10 cellular contexts compared by ENCODE assay signal in genomic region chr1:210236840-210237409, GRCh38. TPM values are rescaled to one million over a fixed set of nuclear protein-coding genes. Genes with fewer than 3 reads are reported as not detected.
DNase-seq lines count a peak whose midpoint lies in the region; ATAC-seq, FAIRE-seq and TF ChIP-seq lines count a peak whose summit lies in the region.
"Had no signal": no experiment of that assay in that cellular context is flagged by ENCODE, and none has a peak within 500 bp of the region (broad histone marks: within the 10 kb centered on the region; RNA-seq: fewer than 3 reads in every experiment).

No MANE protein-coding gene starts in this region.

- H3K4me3 ChIP-seq in GM12878 (no peak overlapping the region), right cardiac atrium (ENCODE audit: low read length) (peak overlapping the region; percentile 36), psoas muscle (no peak overlapping the region)

- intact Hi-C loops in GM12878 (cut with micrococcal nuclease; ENCODE audit: unreplicated experiment) (no loop called here), right cardiac atrium (cut with DNase I) (loop anchor here in 1 of 4 donors (10.0 kb wide), 1 partner anchor 58 kb away; no protein-coding TSS in a partner anchor), psoas muscle (cut with DNase I) (loop anchor here in 1 of 2 donors (5.0 kb wide), 1 partner anchor 70 kb away; no protein-coding TSS in a partner anchor)

- WGBS in GM12878 (ENCODE audit: insufficient coverage, insufficient replicate concordance, low lambda C conversion rate, missing lambda C conversion rate), result 11% methylated on average over 10 of the region's 10 CpGs
- WGBS in right cardiac atrium, result 19% methylated on average over 10 of the region's 10 CpGs
- WGBS in psoas muscle, 3 donors, result 49 to 52% (median 50%) methylated on average over 10 of the region's 10 CpGs

- H3K27ac ChIP-seq in GM12878 (ENCODE audit: control insufficient read depth, insufficient read depth) (no peak overlapping the region), right cardiac atrium (ENCODE audit: low read length) (peak overlapping the region; percentile 74), psoas muscle (peak overlapping the region; percentile 41)

- H3K4me1 ChIP-seq in GM12878 (ENCODE audit: control insufficient read depth, insufficient read depth, low read length), result no peaks in the 10 kb centered on the region
- peaks cover 5% of the 10 kb centered on the region for H3K4me1 ChIP-seq in right cardiac atrium (ENCODE audit: control insufficient read depth, insufficient read depth, low read length)
- H3K4me1 ChIP-seq in psoas muscle, result peaks cover 15% of the 10 kb centered on the region

- TF ChIP-seq EP300 in GM12878 (IDR thresholded peaks at IDR 0.05; ENCODE audit: borderline replicate concordance in 1 of 2, control insufficient read depth in 1 of 2, low read depth in 2 of 2, low read length in 2 of 2), result no peak

- no peak for FAIRE-seq in GM12878 (lab: Jason Lieb, UNC)

- DNase-seq in C1 segment of cervical spinal cord (lab: John Stamatoyannopoulos, UW) (peak in 11 of 14 donors; percentile 28 to 77 (median 62)), GM12878 (ENCODE audit: low read depth, low spot score) (no peak), right cardiac atrium (peak; percentile 85 to 91 (median 86)), psoas muscle (peak; percentile 40 to 68), NCI-H524 treated with DMSO at 0.1 percent for 48 hours (lab: John Stamatoyannopoulos, UW) (no peak)
- DNase-seq in stimulated activated CD4-positive, alpha-beta T cell treated with anti-CD3 and anti-CD28 coated beads, Interleukin-4, amount 100 ng/mL, for 4 hours, result no peak
- DNase-seq: CD4-positive, alpha-beta memory T cell; erythroblast had no signal

- CTCF ChIA-PET in GM12878 (lab: Yijun Ruan, JAX), result no interaction called here

- no peak for TF ChIP-seq POLR2A in GM12878 (IDR thresholded peaks at IDR 0.05; ENCODE audit: low read depth, low read length)

- TF ChIP-seq CTCF in GM12878 (IDR thresholded peaks at IDR 0.05 in 2 of 3, conservative IDR thresholded peaks at IDR 0.05 in 1 of 3; ENCODE audit: control insufficient read depth in 2 of 3, extremely low read depth in 1 of 3, insufficient read depth in 1 of 3, low read depth in 3 of 3, low read length in 3 of 3) (no peak), psoas muscle (IDR thresholded peaks at IDR 0.05) (no peak)

- peak; percentile 23 for ATAC-seq in GM12878
- peak; percentile 92 to 94 for ATAC-seq in right cardiac atrium
- ATAC-seq in psoas muscle, result peak; percentile 29 to 47 (median 42)
- ATAC-seq in HG02623 (IDR thresholded peaks at IDR 0.05; ENCODE audit: unreplicated experiment), result no peak
- no peak for ATAC-seq in HG03521 (IDR thresholded peaks at IDR 0.05; ENCODE audit: unreplicated experiment)

- TF ChIP-seq RAD21 in GM12878 (IDR thresholded peaks at IDR 0.05; ENCODE audit: insufficient read depth, low read depth, low read length), result no peak

- no peaks in the 10 kb centered on the region for H4K20me1 ChIP-seq in GM12878 (ENCODE audit: control insufficient read depth, insufficient read depth)

- H3K9me3 ChIP-seq in GM12878 (replicated peaks; ENCODE audit: control insufficient read depth, insufficient read depth, low read length), result no peaks in the 10 kb centered on the region
- H3K9me3 ChIP-seq in right cardiac atrium (ENCODE audit: control insufficient read depth, low read length), result no peaks in the 10 kb centered on the region
- no peaks in the 10 kb centered on the region for H3K9me3 ChIP-seq in psoas muscle

- RAD21 ChIA-PET in GM12878 (lab: Charles Lee; ENCODE audit: unreplicated experiment), result no interaction called here

- BruUV-seq in GM12878 (replicated peaks; lab: Mats Ljungman, UMichigan), result no TSS peak

- H3K27me3 ChIP-seq in GM12878 (replicated peaks in 1 of 2; ENCODE audit: control insufficient read depth in 2 of 2, insufficient read depth in 2 of 2, low read length in 1 of 2) (peaks cover 0 to 8% of the 10 kb centered on the region in 2 experiments), right cardiac atrium (ENCODE audit: control insufficient read depth, insufficient read depth) (no peaks in the 10 kb centered on the region), psoas muscle (ENCODE audit: insufficient read depth in 3 of 3, low read length in 2 of 3) (peaks cover 3 to 50% (median 12%) of the 10 kb centered on the region in 3 donors)

- in situ Hi-C loops in GM12878 (cut with MboI), result no loop called here

- no peaks in the 10 kb centered on the region for H3K79me2 ChIP-seq in GM12878 (ENCODE audit: control insufficient read depth, insufficient read depth, low read length)

- no peak overlapping the region for H3K9ac ChIP-seq in GM12878 (ENCODE audit: control insufficient read depth, insufficient read depth, low read length)

- POLR2A ChIA-PET in GM12878 (lab: Charles Lee), result no interaction called here

- SMC1A ChIA-PET in GM12878 (lab: Charles Lee; ENCODE audit: uncharacterized antibody, unreplicated experiment), result no interaction called here

- no peak overlapping the region for H2AFZ ChIP-seq in GM12878 (ENCODE audit: control insufficient read depth, low read depth, low read length)

- H3K36me3 ChIP-seq in GM12878 (ENCODE audit: control insufficient read depth in 2 of 2, insufficient read depth in 2 of 2, low read length in 1 of 2), result no peaks in the 10 kb centered on the region
- H3K36me3 ChIP-seq in psoas muscle (ENCODE audit: insufficient read depth in 1 of 2, low read depth in 1 of 2), result no peaks in the 10 kb centered on the region

- H3K4me2 ChIP-seq in GM12878 (ENCODE audit: control insufficient read depth, insufficient read depth), result no peak overlapping the region

TF ChIP-seq in GM12878, 131 proteins besides CTCF, POLR2A, EP300 and RAD21 (continues in another document):
- TF ChIP-seq PML (IDR thresholded peaks at IDR 0.05; ENCODE audit: low read length) (no peak), HSF1 (IDR thresholded peaks at IDR 0.05; ENCODE audit: low read depth, low read length) (no peak), PKNOX1 (IDR thresholded peaks at IDR 0.05) (no peak), NFYA (IDR thresholded peaks at IDR 0.05; ENCODE audit: borderline replicate concordance, low read depth, low read length) (no peak), JUND (IDR thresholded peaks at IDR 0.05; ENCODE audit: low read depth, low read length) (no peak), POU2F2 (IDR thresholded peaks at IDR 0.05; ENCODE audit: borderline replicate concordance, low read depth, low read length) (no peak), SUZ12 (IDR thresholded peaks at IDR 0.05; ENCODE audit: unreplicated experiment) (no peak), BCL3 (IDR thresholded peaks at IDR 0.05; ENCODE audit: borderline replicate concordance, insufficient read depth, low read depth, low read length, poor library complexity, severe bottlenecking) (no peak), ZNF24 (IDR thresholded peaks at IDR 0.05) (no peak)

RNA-seq across cellular contexts. Expression of gene SERTAD4, which starts 4.3 kb away (rescaled TPM):
- not detected in 2 replicates for total RNA-seq in GM12878 (2013; cell fraction: nucleolus; rRNA removed)
- total RNA-seq in GM12878 (2014; rRNA removed) (not detected in 2 replicates), GM12878 (2014; rRNA removed; fragmentation: Illumina TruSeq; extraction: Trizol) (not detected in 2 replicates), GM12878 (2021) (not detected in 2 replicates), right cardiac atrium (10 to 100 TPM in 3 of 4 donors, 1 to 10 TPM in 1; 9.5 to 16.4 (median 13.0) TPM), psoas muscle (1 to 10 TPM in 1 of 4 donors, under 1 TPM in 3; 0.17 to 1.3 (median 0.36) TPM)
- not detected for polyA plus RNA-seq in GM12878 (2011; ENCODE audit: low read depth)
- polyA plus RNA-seq in GM12878 (2011; rRNA removed) (not detected in 2 replicates), GM12878 (2014; fragmentation: Illumina TruSeq; extraction: Trizol) (not detected in 2 replicates), GM12878 (2014; fragmentation: Nextera tagmentation; extraction: Ambion mirVana) (not detected), GM12878 (2014; rRNA removed) (not detected in 2 replicates), GM12878 (2016; fragmentation: Nextera tagmentation; extraction: Ambion mirVana) (not detected), right cardiac atrium (1.9 TPM), psoas muscle (under 1 TPM; 0.12 to 0.25 (median 0.18) TPM)
- polyA plus RNA-seq in GM12878 (2011; cell fraction: cytosol; rRNA removed), result not detected in 2 replicates
- polyA plus RNA-seq in GM12878 (2011; cell fraction: nucleus; rRNA removed), result not detected in 2 replicates
- not detected in 2 replicates for polyA plus RNA-seq in GM12878 (2012)
- polyA minus RNA-seq in GM12878 (2011; rRNA and poly(A)+ RNA removed), result not detected in 2 replicates
- polyA minus RNA-seq in GM12878 (2011; cell fraction: cytosol; rRNA and poly(A)+ RNA removed), result not detected in 2 replicates
- not detected in 2 replicates for polyA minus RNA-seq in GM12878 (2011; cell fraction: nucleus; rRNA and poly(A)+ RNA removed)
- total RNA-seq: CD4-positive, alpha-beta memory T cell had no signal
- polyA plus RNA-seq: CD4-positive, alpha-beta memory T cell had no signal

Comparison
In these comparisons a context has a peak if more than half of its experiments do, and no peak if none do; other contexts are left out.
1. DNase-seq: peak in C1 segment of cervical spinal cord (11 of 14), right cardiac atrium (3 of 3) and psoas muscle (2 of 2); none in GM12878 (single experiment), NCI-H524 treated with DMSO at 0.1 percent for 48 hours (single experiment) and stimulated activated CD4-positive, alpha-beta T cell treated with anti-CD3 and anti-CD28 coated beads, Interleukin-4, amount 100 ng/mL, for 4 hours (0 of 2).
2. ATAC-seq: peak in GM12878 (single experiment), right cardiac atrium (2 of 2) and psoas muscle (4 of 4); none in HG02623 (single experiment) and HG03521 (single experiment).
3. RNA of gene SERTAD4, which starts 4.3 kb away (total RNA-seq): 9.5 to 16.4 TPM in right cardiac atrium; 0.17 to 1.3 TPM in psoas muscle and not detected in GM12878; every median in the first group is over 4 times any median in the second.